ENCODE assay signal across 1 cellular context in genomic region chr10:114764656-114765055, GRCh38.
TF ChIP-seq lines count a peak whose summit lies in the region.

No MANE protein-coding gene starts in this region.

TF ChIP-seq in H1, 55 proteins besides CTCF, POLR2A, EP300 and RAD21 (continued from another document):
- TF ChIP-seq PHF8 (conservative IDR thresholded peaks at IDR 0.05; ENCODE audit: low read depth, low read length) (no peak), EZH2 (IDR thresholded peaks at IDR 0.05; ENCODE audit: low read depth, low read length, severe bottlenecking) (no peak), POU5F1 (IDR thresholded peaks at IDR 0.05; ENCODE audit: low read depth, low read length) (no peak), BACH1 (IDR thresholded peaks at IDR 0.05; ENCODE audit: low read length) (no peak), RXRA (IDR thresholded peaks at IDR 0.05; ENCODE audit: insufficient read depth, low read depth, low read length) (no peak), RNF2 (IDR thresholded peaks at IDR 0.05; ENCODE audit: borderline replicate concordance, low read depth, low read length, missing control alignments, poor library complexity, severe bottlenecking) (no peak), GABPA (IDR thresholded peaks at IDR 0.05; ENCODE audit: borderline replicate concordance, insufficient read depth, low read length) (no peak)
TF ChIP-seq in H1: peak in this region for 0.
